Comparison of ENCODE assay signal across 1 cellular context in genomic region chr3:187967097-187967496, GRCh38.
TF ChIP-seq lines count a peak whose summit lies in the region.

No MANE protein-coding gene starts in this region.

TF ChIP-seq in WTC11, 78 proteins besides CTCF, POLR2A, EP300 and RAD21 (continued from another document):
- TF ChIP-seq, protein P1, sequence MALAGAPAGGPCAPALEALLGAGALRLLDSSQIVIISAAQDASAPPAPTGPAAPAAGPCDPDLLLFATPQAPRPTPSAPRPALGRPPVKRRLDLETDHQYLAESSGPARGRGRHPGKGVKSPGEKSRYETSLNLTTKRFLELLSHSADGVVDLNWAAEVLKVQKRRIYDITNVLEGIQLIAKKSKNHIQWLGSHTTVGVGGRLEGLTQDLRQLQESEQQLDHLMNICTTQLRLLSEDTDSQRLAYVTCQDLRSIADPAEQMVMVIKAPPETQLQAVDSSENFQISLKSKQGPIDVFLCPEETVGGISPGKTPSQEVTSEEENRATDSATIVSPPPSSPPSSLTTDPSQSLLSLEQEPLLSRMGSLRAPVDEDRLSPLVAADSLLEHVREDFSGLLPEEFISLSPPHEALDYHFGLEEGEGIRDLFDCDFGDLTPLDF (CRISPR knock-in tag; IDR thresholded peaks at IDR 0.05) = no peak
- TF ChIP-seq, protein P2, sequence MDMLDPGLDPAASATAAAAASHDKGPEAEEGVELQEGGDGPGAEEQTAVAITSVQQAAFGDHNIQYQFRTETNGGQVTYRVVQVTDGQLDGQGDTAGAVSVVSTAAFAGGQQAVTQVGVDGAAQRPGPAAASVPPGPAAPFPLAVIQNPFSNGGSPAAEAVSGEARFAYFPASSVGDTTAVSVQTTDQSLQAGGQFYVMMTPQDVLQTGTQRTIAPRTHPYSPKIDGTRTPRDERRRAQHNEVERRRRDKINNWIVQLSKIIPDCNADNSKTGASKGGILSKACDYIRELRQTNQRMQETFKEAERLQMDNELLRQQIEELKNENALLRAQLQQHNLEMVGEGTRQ (CRISPR knock-in tag; IDR thresholded peaks at IDR 0.05) = no peak
- no peak for TF ChIP-seq SOX15 (CRISPR knock-in tag; IDR thresholded peaks at IDR 0.05)
TF ChIP-seq in WTC11: peak in this region for 0.
